ENCODE assay signal across 20 cellular contexts in the genomic region with DNA sequence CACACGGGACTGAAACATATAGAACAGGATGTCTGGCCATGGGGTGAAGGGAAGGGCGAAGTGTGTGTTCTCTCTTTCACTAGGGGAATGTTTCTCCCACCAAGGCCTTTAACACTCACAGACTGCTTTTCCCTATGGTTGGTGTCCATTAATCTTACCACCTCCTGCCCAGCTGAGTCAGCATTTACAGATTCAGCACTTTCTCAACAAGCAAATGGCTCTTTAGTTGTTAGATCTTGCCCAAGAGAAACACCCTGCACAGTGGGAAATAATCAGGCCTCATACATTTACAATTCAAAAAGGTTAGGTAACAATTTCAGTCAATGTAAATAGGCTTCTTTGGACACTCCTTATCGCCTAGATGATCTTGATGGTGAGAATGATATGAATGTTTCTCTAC.
A peak's percentile ranks its signal among the peaks of the same experiment; 100 is the strongest.
DNase-seq lines count a peak whose midpoint lies in the region; ATAC-seq, FAIRE-seq and TF ChIP-seq lines count a peak whose summit lies in the region.
"Had no signal": no experiment of that assay in that cellular context is flagged by ENCODE, and none has a peak within 500 bp of the region (broad histone marks: within the 10 kb centered on the region; RNA-seq: fewer than 3 reads in every experiment).

No MANE protein-coding gene starts in this region.

- TF ChIP-seq CTCF in HepG2 (CRISPR knock-in tag; IDR thresholded peaks at IDR 0.05) (no peak), right lobe of liver (IDR thresholded peaks at IDR 0.05) (no peak), K562 (IDR thresholded peaks at IDR 0.05 in 2 of 3, conservative IDR thresholded peaks at IDR 0.05 in 1 of 3; ENCODE audit: insufficient read depth in 2 of 3, low read depth in 1 of 3, low read length in 3 of 3) (no peak), neural cell (IDR thresholded peaks at IDR 0.05; ENCODE audit: poor library complexity, severe bottlenecking) (no peak), GM20000 (IDR thresholded peaks at IDR 0.05; ENCODE audit: extremely low read depth, missing control alignments) (no peak)

- H2AFZ ChIP-seq in HepG2 (ENCODE audit: low read length) (no peak overlapping the region), K562 (ENCODE audit: low read depth, low read length) (no peak overlapping the region), neural cell (ENCODE audit: low read depth, low read length) (no peak overlapping the region)

- DNase-seq in HepG2 (ENCODE audit: low spot score) (no peak), right lobe of liver (no peak), K562 (ENCODE audit: extremely low read depth in 1 of 4, low spot score in 3 of 4) (no peak), putamen (ENCODE audit: low spot score) (no peak), GM20000 (ENCODE audit: low spot score) (no peak), NCI-H1417 treated with DMSO at 0.1 percent for 48 hours (lab: John Stamatoyannopoulos, UW) (no peak), NCI-H524 (lab: John Stamatoyannopoulos, UW) (no peak)
- DNase-seq: 8988T; ACHN; Calu3; CD4-positive, alpha-beta T cell; DMS79; GOT3; HCEC 1CT; HFFc6 had no signal

- TF ChIP-seq EP300 in HepG2 (IDR thresholded peaks at IDR 0.05; ENCODE audit: low read depth in 2 of 2, low read length in 2 of 2) = no peak
- TF ChIP-seq EP300 in HepG2 (CRISPR knock-in tag; IDR thresholded peaks at IDR 0.05; ENCODE audit: borderline replicate concordance) = no peak
- no peak for TF ChIP-seq EP300 in K562 (IDR thresholded peaks at IDR 0.05; ENCODE audit: low read length)
- no peak for TF ChIP-seq EP300 in neural cell (conservative IDR thresholded peaks at IDR 0.05; ENCODE audit: poor library complexity, severe bottlenecking)

- POLR2A ChIA-PET in HepG2 (lab: Yijun Ruan, JAX) (no interaction called here), K562 (lab: Yijun Ruan, JAX) (no interaction called here)

- H3K4me3 ChIP-seq in HepG2 (replicated peaks in 1 of 3; ENCODE audit: insufficient read depth in 1 of 3, low read depth in 2 of 3, low read length in 3 of 3) = no peak overlapping the region
- H3K4me3 ChIP-seq in right lobe of liver = no peak overlapping the region
- no peak overlapping the region for H3K4me3 ChIP-seq in K562
- no peak overlapping the region for H3K4me3 ChIP-seq in neural cell (ENCODE audit: low read length)
- H3K4me3 ChIP-seq: BLaER1 treated with 17β-estradiol and CSF1 and Interleukin-3, amounts not matched to agents 10 nM and 100 nM; GM12878 had no signal

- H3F3A ChIP-seq in neural cell (ENCODE audit: insufficient read depth, low read length, poor library complexity, severe bottlenecking) = no peaks in the 10 kb centered on the region

- no peak for FAIRE-seq in HepG2 (lab: Jason Lieb, UNC)
- no peak for FAIRE-seq in K562 (lab: Jason Lieb, UNC)
- FAIRE-seq: GM12878, GM18507, HTR-8/SVneo had no signal

- H3K36me3 ChIP-seq in HepG2 (replicated peaks in 1 of 2; ENCODE audit: control insufficient read depth in 1 of 2, insufficient read depth in 2 of 2, low read length in 2 of 2) (no peaks in the 10 kb centered on the region), right lobe of liver (no peaks in the 10 kb centered on the region), K562 (ENCODE audit: control insufficient read depth, insufficient read depth, low read length) (no peaks in the 10 kb centered on the region), neural cell (ENCODE audit: insufficient read depth, low read length) (no peaks in the 10 kb centered on the region)
- H3K36me3 ChIP-seq: BLaER1 treated with 17β-estradiol and CSF1 and Interleukin-3, amounts not matched to agents 10 nM and 100 nM had no signal

- intact Hi-C loops in HepG2 (cut with micrococcal nuclease; ENCODE audit: unreplicated experiment) = no loop called here
- intact Hi-C loops in right lobe of liver (cut with DNase I) = no loop called here
- intact Hi-C loops in K562 (cut with micrococcal nuclease) = no loop called here

- H3K27ac ChIP-seq in HepG2 (ENCODE audit: extremely low read length, insufficient read depth, low read length) (no peak overlapping the region), right lobe of liver (no peak overlapping the region), K562 (ENCODE audit: extremely low read depth, low read depth, low read length) (no peak overlapping the region), neural cell (ENCODE audit: low read length) (no peak overlapping the region)
- H3K27ac ChIP-seq: BLaER1 treated with 17β-estradiol and CSF1 and Interleukin-3, amounts not matched to agents 10 nM and 100 nM had no signal

- TF ChIP-seq POLR2A in HepG2 (IDR thresholded peaks at IDR 0.05; ENCODE audit: insufficient read depth in 1 of 2, low read depth in 2 of 2, low read length in 2 of 2) (no peak), right lobe of liver (IDR thresholded peaks at IDR 0.05) (no peak), K562 (conservative IDR thresholded peaks at IDR 0.05) (no peak)

- H3K79me2 ChIP-seq in HepG2 (ENCODE audit: insufficient read depth, low read length) = no peaks in the 10 kb centered on the region
- H3K79me2 ChIP-seq in K562 (ENCODE audit: control insufficient read depth, insufficient read depth, low read length) = no peaks in the 10 kb centered on the region
- no peaks in the 10 kb centered on the region for H3K79me2 ChIP-seq in neural cell (replicated peaks; ENCODE audit: insufficient read depth, low read length)

- H3K9me3 ChIP-seq in HepG2 (ENCODE audit: low read length) = no peaks in the 10 kb centered on the region
- H3K9me3 ChIP-seq in right lobe of liver = no peaks in the 10 kb centered on the region
- no peaks in the 10 kb centered on the region for H3K9me3 ChIP-seq in K562 (replicated peaks; ENCODE audit: control insufficient read depth, insufficient read depth, low read depth, low read length)
- no peaks in the 10 kb centered on the region for H3K9me3 ChIP-seq in neural cell (ENCODE audit: low read length)
- H3K9me3 ChIP-seq: BLaER1 treated with 17β-estradiol and CSF1 and Interleukin-3, amounts not matched to agents 10 nM and 100 nM had no signal

- H3K9me1 ChIP-seq in K562 (ENCODE audit: control insufficient read depth, insufficient read depth, low read length) = no peaks in the 10 kb centered on the region

- no peaks in the 10 kb centered on the region for H3K9me2 ChIP-seq in neural cell (ENCODE audit: insufficient read depth, low read length)

- TF ChIP-seq RAD21 in HepG2 (CRISPR knock-in tag; IDR thresholded peaks at IDR 0.05) = no peak
- no peak for TF ChIP-seq RAD21 in K562 (CRISPR knock-in tag; conservative IDR thresholded peaks at IDR 0.05 in 1 of 2, IDR thresholded peaks at IDR 0.05 in 1 of 2)
- no peak for TF ChIP-seq RAD21 in neural cell (conservative IDR thresholded peaks at IDR 0.05)

- 24% methylated on average over 3 of the region's 3 CpGs for WGBS in HepG2 (ENCODE audit: low lambda C conversion rate)
- WGBS in right lobe of liver (ENCODE audit: insufficient coverage, low coverage, low lambda C conversion rate, missing lambda C conversion rate) = 35% methylated on average over 3 of the region's 3 CpGs
- WGBS in K562 (ENCODE audit: insufficient coverage, low coverage, missing lambda C conversion rate) = 0% methylated on average over 3 of the region's 3 CpGs

- H3K4me1 ChIP-seq in HepG2 (ENCODE audit: insufficient read depth, low read length) = no peaks in the 10 kb centered on the region
- H3K4me1 ChIP-seq in right lobe of liver = no peaks in the 10 kb centered on the region
- H3K4me1 ChIP-seq in K562 (replicated peaks in 1 of 2; ENCODE audit: control insufficient read depth in 2 of 2, insufficient read depth in 2 of 2, low read length in 2 of 2) = no peaks in the 10 kb centered on the region
- H3K4me1 ChIP-seq: BLaER1 treated with 17β-estradiol and CSF1 and Interleukin-3, amounts not matched to agents 10 nM and 100 nM had no signal

- in situ Hi-C loops in HepG2 (cut with HindIII; ENCODE audit: extremely low pct_ligation_motif_present, low pct_unique_long_range_greater_than_20kb) = no loop called here
- in situ Hi-C loops in K562 (cut with MboI) = no loop called here

- CTCF ChIA-PET in HepG2 (lab: Yijun Ruan, JAX; ENCODE audit: low intra/inter-chr PET ratio, low total read pairs) (no interaction called here), K562 (lab: Yijun Ruan, JAX; ENCODE audit: low intra/inter-chr PET ratio) (no interaction called here)

- H3K27me3 ChIP-seq in HepG2 (ENCODE audit: control insufficient read depth in 1 of 2, insufficient read depth in 2 of 2, low read length in 2 of 2) (no peaks in the 10 kb centered on the region), right lobe of liver (no peaks in the 10 kb centered on the region), K562 (ENCODE audit: control insufficient read depth in 2 of 2, insufficient read depth in 2 of 2, low read length in 2 of 2) (no peaks in the 10 kb centered on the region), neural cell (ENCODE audit: insufficient read depth, low read depth, low read length) (no peaks in the 10 kb centered on the region)
- H3K27me3 ChIP-seq: BLaER1 treated with 17β-estradiol and CSF1 and Interleukin-3, amounts not matched to agents 10 nM and 100 nM had no signal

- BruUV-seq in HepG2 (replicated peaks; lab: Mats Ljungman, UMichigan) (no TSS peak), K562 (replicated peaks; lab: Mats Ljungman, UMichigan) (no TSS peak)

- H3K9ac ChIP-seq in HepG2 (ENCODE audit: insufficient read depth, low read depth, low read length) (no peak overlapping the region), K562 (ENCODE audit: insufficient read depth in 1 of 2, low read depth in 2 of 2, low read length in 2 of 2) (no peak overlapping the region), neural cell (ENCODE audit: low read length) (no peak overlapping the region)
- H3K9ac ChIP-seq: BLaER1 treated with 17β-estradiol and CSF1 and Interleukin-3, amounts not matched to agents 10 nM and 100 nM had no signal

- H3K4me2 ChIP-seq in HepG2 (ENCODE audit: low read depth, low read length) (no peak overlapping the region), K562 (ENCODE audit: insufficient read depth, low read length) (no peak overlapping the region), neural cell (ENCODE audit: low read length) (no peak overlapping the region)
- H3K4me2 ChIP-seq: BLaER1 treated with 17β-estradiol and CSF1 and Interleukin-3, amounts not matched to agents 10 nM and 100 nM had no signal

- H4K20me1 ChIP-seq in HepG2 (ENCODE audit: insufficient read depth, low read length) (no peaks in the 10 kb centered on the region), K562 (replicated peaks; ENCODE audit: control insufficient read depth, insufficient read depth, low read length) (no peaks in the 10 kb centered on the region), neural cell (ENCODE audit: insufficient read depth) (no peaks in the 10 kb centered on the region)
- H4K20me1 ChIP-seq: BLaER1 treated with 17β-estradiol and CSF1 and Interleukin-3, amounts not matched to agents 10 nM and 100 nM had no signal

- ATAC-seq in HepG2 (no peak), right lobe of liver (no peak), K562 (no peak)
- ATAC-seq: GM12878 had no signal

TF ChIP-seq in HepG2, 621 proteins besides CTCF, POLR2A, EP300 and RAD21 (continues in another document):
- TF ChIP-seq MAFF (IDR thresholded peaks at IDR 0.05; ENCODE audit: low read depth, low read length) = peak; percentile 95

TF ChIP-seq in K562, 482 proteins besides CTCF, POLR2A, EP300 and RAD21 (continues in another document):
- TF ChIP-seq ARNT (IDR thresholded peaks at IDR 0.05) = no peak
- TF ChIP-seq C11orf30 (IDR thresholded peaks at IDR 0.05; ENCODE audit: low read depth) = peak; percentile 36; the same call in 1 of the 2 replicates

TF ChIP-seq in neural cell, 6 proteins besides CTCF, POLR2A, EP300 and RAD21 (continues in another document):
- TF ChIP-seq MXI1 (conservative IDR thresholded peaks at IDR 0.05; ENCODE audit: poor library complexity, severe bottlenecking) = no peak

Comparison
In these comparisons a context has a peak if more than half of its experiments do, and no peak if none do; other contexts are left out.
1. Of the 241 proteins assayed by ChIP-seq in both HepG2 and K562: peak only in HepG2: none; only in K562: MAFG; in both: MAFF and MAFK; in neither: 238.